In the genomic region with DNA sequence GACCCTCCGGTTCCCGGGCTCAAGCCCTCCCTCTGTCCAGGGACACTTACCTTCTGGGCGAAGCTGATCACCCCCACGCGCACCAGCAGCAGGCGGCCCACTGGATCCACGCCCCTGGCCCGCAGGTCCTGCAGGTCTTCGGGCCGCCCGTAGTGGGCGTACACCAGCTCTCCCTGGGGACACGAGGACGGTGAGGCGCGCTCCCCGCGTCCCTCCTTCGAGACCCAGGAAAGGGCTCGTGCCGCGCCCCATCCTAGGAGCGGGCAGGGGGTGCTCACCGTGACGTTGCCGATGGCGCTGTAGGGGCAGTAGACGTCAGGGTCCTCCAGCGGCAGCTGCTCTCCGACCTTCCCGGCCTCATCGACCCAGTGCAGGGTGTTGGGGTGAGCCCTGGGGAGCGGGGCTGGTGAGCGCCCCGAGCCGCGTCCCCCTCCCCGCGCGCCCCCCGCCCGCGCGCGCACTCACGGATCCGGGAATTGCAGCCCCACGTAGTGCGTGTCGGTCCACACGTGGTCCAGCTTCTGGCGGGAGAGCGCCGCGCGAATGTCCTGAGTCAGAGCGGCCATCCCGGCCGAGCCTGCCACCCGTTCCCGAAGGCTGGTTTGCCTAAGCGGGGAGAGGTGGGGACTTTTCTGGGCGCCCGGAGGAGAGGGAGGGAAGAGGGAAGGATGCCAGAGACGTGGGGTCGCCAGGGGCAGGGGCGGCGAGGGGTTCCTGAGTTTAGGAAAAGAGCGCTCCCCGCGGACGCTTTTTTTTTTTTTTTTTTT, we compare ENCODE assay signal across 1 cellular context.
A peak's percentile ranks its signal among the peaks of the same experiment; 100 is the strongest.
TF ChIP-seq lines count a peak whose summit lies in the region.

No MANE protein-coding gene starts in this region.

TF ChIP-seq in endothelial cell of umbilical vein, 7 proteins besides CTCF, POLR2A, EP300 and RAD21:
- TF ChIP-seq POLR2AphosphoS5 (IDR thresholded peaks at IDR 0.05; ENCODE audit: insufficient read depth, low read depth, low read length) (no peak), EZH2 (IDR thresholded peaks at IDR 0.05; ENCODE audit: borderline replicate concordance, low read depth, low read length, severe bottlenecking) (peak; percentile 57)
- TF ChIP-seq, protein P1, sequence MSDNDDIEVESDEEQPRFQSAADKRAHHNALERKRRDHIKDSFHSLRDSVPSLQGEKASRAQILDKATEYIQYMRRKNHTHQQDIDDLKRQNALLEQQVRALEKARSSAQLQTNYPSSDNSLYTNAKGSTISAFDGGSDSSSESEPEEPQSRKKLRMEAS (IDR thresholded peaks at IDR 0.05; ENCODE audit: insufficient read depth, insufficient read length) = peak; percentile 31
TF ChIP-seq in endothelial cell of umbilical vein: peak in this region for 2.
